In genomic region chr1:31055501-31055900, GRCh38 we compare ENCODE assay signal across 14 cellular contexts. TPM values are rescaled to one million over a fixed set of nuclear protein-coding genes. Genes with fewer than 3 reads are reported as not detected.
DNase-seq lines count a peak whose midpoint lies in the region; ATAC-seq and TF ChIP-seq lines count a peak whose summit lies in the region.
"Had no signal": no experiment of that assay in that cellular context is flagged by ENCODE, and none has a peak within 500 bp of the region (broad histone marks: within the 10 kb centered on the region; RNA-seq: fewer than 3 reads in every experiment).

No MANE protein-coding gene starts in this region.

- peak overlapping the region; percentile 26 for H3K27ac Mint-ChIP-seq in activated CD4-positive, alpha-beta T cell treated with anti-CD3 and anti-CD28 coated beads, Interleukin-2, amount 10 ng/mL, durations not matched to agents 7 days and 5 days

- no peak overlapping the region for H2BK15ac ChIP-seq in IMR-90 (ENCODE audit: low read depth, low read length)

- no peak overlapping the region for H3K18ac ChIP-seq in IMR-90 (ENCODE audit: low read depth, low read length)

- no TSS peak for BruUV-seq in IMR-90 (replicated peaks; lab: Mats Ljungman, UMichigan)

- intact Hi-C loops in IMR-90 (cut with micrococcal nuclease) (no loop called here), psoas muscle (cut with DNase I) (no loop called here), uterus (cut with DNase I; ENCODE audit: low total_unique reads) (no loop called here)

- peak overlapping the region; percentile 41 for H3K4me2 ChIP-seq in IMR-90 (ENCODE audit: low read depth, low read length)

- no peak overlapping the region for H3K23ac ChIP-seq in IMR-90 (ENCODE audit: low read depth, low read length)

- TF ChIP-seq CTCF in IMR-90 (conservative IDR thresholded peaks at IDR 0.05; ENCODE audit: low read depth, low read length) (no peak), psoas muscle (IDR thresholded peaks at IDR 0.05) (no peak), uterus (IDR thresholded peaks at IDR 0.05) (no peak)

- H2BK5ac ChIP-seq in IMR-90 (ENCODE audit: low read depth, low read length, poor library complexity, severe bottlenecking), result no peak overlapping the region

- no peak overlapping the region for H4K8ac ChIP-seq in IMR-90 (ENCODE audit: low read depth in 2 of 2, low read length in 2 of 2)

- H3K79me1 ChIP-seq in IMR-90 (ENCODE audit: low read depth in 1 of 2, low read length in 2 of 2), result peaks cover 5 to 54% of the 10 kb centered on the region in 2 experiments; a peak in 3 of 4 replicates

- H3K4me3 ChIP-seq in IMR-90 (ENCODE audit: insufficient read depth, low read depth, low read length) (no peak overlapping the region), endocrine pancreas (ENCODE audit: control insufficient read depth, insufficient read depth, low read length) (peak overlapping the region; percentile 16), psoas muscle (peak overlapping the region; percentile 17), uterus (no peak overlapping the region)
- H3K4me3 ChIP-seq: tibial artery had no signal

- TF ChIP-seq POLR2A in IMR-90 (IDR thresholded peaks at IDR 0.05; ENCODE audit: low read depth, low read length), result no peak
- no peak for TF ChIP-seq POLR2A in uterus (IDR thresholded peaks at IDR 0.05)

- H3K36me3 ChIP-seq in IMR-90 (ENCODE audit: control insufficient read depth, insufficient read depth, low read length) (peaks cover 35% of the 10 kb centered on the region), endocrine pancreas (ENCODE audit: control insufficient read depth, insufficient read depth, low read length) (peaks cover 6% of the 10 kb centered on the region), psoas muscle (ENCODE audit: insufficient read depth in 1 of 2, low read depth in 1 of 2) (peaks cover 8 to 44% of the 10 kb centered on the region in 2 donors), uterus (no peaks in the 10 kb centered on the region)

- H3K27me3 ChIP-seq in IMR-90 (ENCODE audit: control insufficient read depth, insufficient read depth, low read length) (no peaks in the 10 kb centered on the region), endocrine pancreas (ENCODE audit: control insufficient read depth, insufficient read depth, low read length) (no peaks in the 10 kb centered on the region), psoas muscle (ENCODE audit: insufficient read depth in 3 of 3, low read length in 2 of 3) (no peaks in the 10 kb centered on the region), uterus (no peaks in the 10 kb centered on the region)
- H3K27me3 ChIP-seq: tibial artery had no signal

- H3K14ac ChIP-seq in IMR-90 (replicated peaks; ENCODE audit: low read depth, low read length), result no peak overlapping the region

- dilution Hi-C loops in IMR-90 (cut with HindIII; ENCODE audit: low sequenced_read_pairs, unreplicated experiment), result no loop called here

- CTCF ChIA-PET in activated CD4-positive, alpha-beta T cell treated with anti-CD3 and anti-CD28 coated beads, Interleukin-2, amount 10 ng/mL, durations not matched to agents 7 days and 5 days (lab: Charles Lee), result no interaction called here
- CTCF ChIA-PET in IMR-90 (lab: Yijun Ruan, JAX), result no interaction called here

- H3K4me1 ChIP-seq in IMR-90 (ENCODE audit: control insufficient read depth, insufficient read depth, low read length) (peaks cover 6% of the 10 kb centered on the region), endocrine pancreas (ENCODE audit: control insufficient read depth, insufficient read depth, low read length) (peaks cover 15% of the 10 kb centered on the region), psoas muscle (peaks cover 41% of the 10 kb centered on the region), uterus (peaks cover 0 to 5% of the 10 kb centered on the region in 2 donors)

- no peak overlapping the region for H2AK9ac ChIP-seq in IMR-90 (replicated peaks; ENCODE audit: low read depth, low read length, poor library complexity)

- H3K9me3 Mint-ChIP-seq in activated CD4-positive, alpha-beta T cell treated with anti-CD3 and anti-CD28 coated beads, Interleukin-2, amount 10 ng/mL, durations not matched to agents 7 days and 5 days, result no peaks in the 10 kb centered on the region

- peaks cover 99% of the 10 kb centered on the region for H4K20me1 ChIP-seq in IMR-90 (ENCODE audit: insufficient read depth, low read length)

- no peak overlapping the region for H2AFZ ChIP-seq in IMR-90 (replicated peaks; ENCODE audit: low read length, poor library complexity)

- H4K91ac ChIP-seq in IMR-90 (ENCODE audit: insufficient read depth, low read depth, low read length), result no peak overlapping the region

- H2BK120ac ChIP-seq in IMR-90 (ENCODE audit: low read depth, low read length), result no peak overlapping the region

- no peak overlapping the region for H3K56ac ChIP-seq in IMR-90 (ENCODE audit: extremely low read depth, insufficient read depth, low read length)

- H3K4me3 Mint-ChIP-seq in activated CD4-positive, alpha-beta T cell treated with anti-CD3 and anti-CD28 coated beads, Interleukin-2, amount 10 ng/mL, durations not matched to agents 7 days and 5 days, result no peak overlapping the region

- H3K4me1 Mint-ChIP-seq in activated CD4-positive, alpha-beta T cell treated with anti-CD3 and anti-CD28 coated beads, Interleukin-2, amount 10 ng/mL, durations not matched to agents 7 days and 5 days, result peaks cover 51% of the 10 kb centered on the region

- no peak for TF ChIP-seq RAD21 in IMR-90 (IDR thresholded peaks at IDR 0.05; ENCODE audit: low read length)

- H3K4ac ChIP-seq in IMR-90 (ENCODE audit: low read depth, low read length), result no peak overlapping the region

- DNase-seq in activated CD4-positive, alpha-beta T cell treated with anti-CD3 and anti-CD28 coated beads, Interleukin-2, amount 10 ng/mL, durations not matched to agents 7 days and 5 days, result no peak
- DNase-seq in activated CD4-positive, alpha-beta T cell treated with anti-CD3 and anti-CD28 coated beads for 4 hours, result no peak
- DNase-seq in IMR-90 (no peak), psoas muscle (no peak), iPS-NIHi7 (ENCODE audit: extremely low spot score) (no peak), uterus (no peak), HK-2 (ENCODE audit: unreplicated experiment) (no peak)
- DNase-seq: activated effector memory CD4-positive, alpha-beta T cell treated with Interleukin-2 at 50 U/mL for 16 hours; effector memory CD4-positive, alpha-beta T cell; NCI-H187 treated with DMSO at 0.1 percent for 48 hours; NCI-H524 treated with DMSO at 0.1 percent for 48 hours; tibial artery had no signal

- in situ Hi-C loops in IMR-90 (cut with MboI; ENCODE audit: low sequenced_read_pairs), result no loop called here

- peaks cover 27% of the 10 kb centered on the region for H3K9me1 ChIP-seq in IMR-90 (ENCODE audit: insufficient read depth, low read length)

- H3K9ac ChIP-seq in IMR-90 (ENCODE audit: low read depth, low read length), result no peak overlapping the region
- no peak overlapping the region for H3K9ac ChIP-seq in endocrine pancreas (ENCODE audit: control insufficient read depth, insufficient read depth, low read length)

- no peak overlapping the region for H4K5ac ChIP-seq in IMR-90 (ENCODE audit: low read depth, low read length)

- H2BK20ac ChIP-seq in IMR-90 (ENCODE audit: low read depth, low read length), result no peak overlapping the region

- no CpG with 5 or more reads among the region's 3 CpGs for WGBS in IMR-90 (ENCODE audit: extremely low coverage in 2 of 2, insufficient read length in 1 of 2), 2 experiments
- WGBS in psoas muscle, 3 donors, result 33 to 54% (median 40%) methylated on average over 3 of the region's 3 CpGs

- no peak overlapping the region for H3K27ac ChIP-seq in IMR-90 (ENCODE audit: insufficient read depth, low read length)
- H3K27ac ChIP-seq in psoas muscle, result peak overlapping the region; percentile 34
- H3K27ac ChIP-seq in uterus, result no peak overlapping the region
- H3K27ac ChIP-seq: tibial artery had no signal

- no peak overlapping the region for H2AK5ac ChIP-seq in IMR-90 (ENCODE audit: low read depth, low read length)

- H3K9me3 ChIP-seq in IMR-90 (ENCODE audit: control insufficient read depth, insufficient read depth, low read length) (no peaks in the 10 kb centered on the region), endocrine pancreas (ENCODE audit: control insufficient read depth, low read length) (no peaks in the 10 kb centered on the region), psoas muscle (no peaks in the 10 kb centered on the region), uterus (no peaks in the 10 kb centered on the region)
- H3K9me3 ChIP-seq: tibial artery had no signal

- peaks cover 41% of the 10 kb centered on the region for H3K36me3 Mint-ChIP-seq in activated CD4-positive, alpha-beta T cell treated with anti-CD3 and anti-CD28 coated beads, Interleukin-2, amount 10 ng/mL, durations not matched to agents 7 days and 5 days (ENCODE audit: low read depth)

- POLR2A ChIA-PET in activated CD4-positive, alpha-beta T cell treated with anti-CD3 and anti-CD28 coated beads, Interleukin-2, amount 10 ng/mL, durations not matched to agents 7 days and 5 days (lab: Charles Lee), result no interaction called here
- POLR2A ChIA-PET in IMR-90 (lab: Charles Lee; ENCODE audit: unreplicated experiment), result no interaction called here

- H3K27me3 Mint-ChIP-seq in activated CD4-positive, alpha-beta T cell treated with anti-CD3 and anti-CD28 coated beads, Interleukin-2, amount 10 ng/mL, durations not matched to agents 7 days and 5 days, result no peaks in the 10 kb centered on the region

- ATAC-seq in IMR-90 (ENCODE audit: low read depth) (no peak), psoas muscle (peak; percentile 46 to 68 (median 59))
- ATAC-seq: Panc1 had no signal

TF ChIP-seq in IMR-90, 13 proteins besides CTCF, POLR2A, EP300 and RAD21 (continues in another document):
- TF ChIP-seq MAZ (IDR thresholded peaks at IDR 0.05; ENCODE audit: borderline replicate concordance, low read depth, low read length), result no peak
- TF ChIP-seq, protein P1, sequence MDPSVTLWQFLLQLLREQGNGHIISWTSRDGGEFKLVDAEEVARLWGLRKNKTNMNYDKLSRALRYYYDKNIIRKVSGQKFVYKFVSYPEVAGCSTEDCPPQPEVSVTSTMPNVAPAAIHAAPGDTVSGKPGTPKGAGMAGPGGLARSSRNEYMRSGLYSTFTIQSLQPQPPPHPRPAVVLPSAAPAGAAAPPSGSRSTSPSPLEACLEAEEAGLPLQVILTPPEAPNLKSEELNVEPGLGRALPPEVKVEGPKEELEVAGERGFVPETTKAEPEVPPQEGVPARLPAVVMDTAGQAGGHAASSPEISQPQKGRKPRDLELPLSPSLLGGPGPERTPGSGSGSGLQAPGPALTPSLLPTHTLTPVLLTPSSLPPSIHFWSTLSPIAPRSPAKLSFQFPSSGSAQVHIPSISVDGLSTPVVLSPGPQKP (IDR thresholded peaks at IDR 0.05; ENCODE audit: borderline replicate concordance, low read depth, low read length), result no peak

RNA-seq across cellular contexts. Expression of gene PUM1, which starts 10.0 kb away (rescaled TPM):
- total RNA-seq in activated CD4-positive, alpha-beta T cell treated with anti-CD3 and anti-CD28 coated beads, Interleukin-2, amount 10 ng/mL, durations not matched to agents 7 days and 5 days, result 100 to 1,000 TPM in 1 of 2 experiments, 10 to 100 TPM in 1; 99.3 to 102 TPM
- total RNA-seq in IMR-90 (2012; rRNA removed) (71.9 and 137 TPM in 2 replicates), psoas muscle (10 to 100 TPM; 80.0 to 93.4 (median 81.7) TPM), uterus (100 to 1,000 TPM in 2 of 4 donors, 10 to 100 TPM in 2; 42.9 to 152 (median 113) TPM)
- polyA plus RNA-seq in IMR-90 (2012; rRNA removed) (65.2 and 75.4 TPM in 2 replicates), psoas muscle (10 to 100 TPM; 16.8 to 38.8 (median 21.2) TPM)
- polyA plus RNA-seq in IMR-90 (2012; cell fraction: cytosol; rRNA removed), result 22.4 and 33.8 TPM in 2 replicates
- polyA plus RNA-seq in IMR-90 (2012; cell fraction: nucleus; rRNA removed; ENCODE audit: low replicate concordance), result 58.3 and 84.7 TPM in 2 replicates

Comparison
In these comparisons a context has a peak if more than half of its experiments do, and no peak if none do; other contexts are left out.
1. H3K4me3 ChIP-seq: peak in endocrine pancreas (single experiment) and psoas muscle (single experiment); none in IMR-90 (single experiment) and uterus (0 of 2).